ENCODE assay signal across 12 cellular contexts in the genomic region with DNA sequence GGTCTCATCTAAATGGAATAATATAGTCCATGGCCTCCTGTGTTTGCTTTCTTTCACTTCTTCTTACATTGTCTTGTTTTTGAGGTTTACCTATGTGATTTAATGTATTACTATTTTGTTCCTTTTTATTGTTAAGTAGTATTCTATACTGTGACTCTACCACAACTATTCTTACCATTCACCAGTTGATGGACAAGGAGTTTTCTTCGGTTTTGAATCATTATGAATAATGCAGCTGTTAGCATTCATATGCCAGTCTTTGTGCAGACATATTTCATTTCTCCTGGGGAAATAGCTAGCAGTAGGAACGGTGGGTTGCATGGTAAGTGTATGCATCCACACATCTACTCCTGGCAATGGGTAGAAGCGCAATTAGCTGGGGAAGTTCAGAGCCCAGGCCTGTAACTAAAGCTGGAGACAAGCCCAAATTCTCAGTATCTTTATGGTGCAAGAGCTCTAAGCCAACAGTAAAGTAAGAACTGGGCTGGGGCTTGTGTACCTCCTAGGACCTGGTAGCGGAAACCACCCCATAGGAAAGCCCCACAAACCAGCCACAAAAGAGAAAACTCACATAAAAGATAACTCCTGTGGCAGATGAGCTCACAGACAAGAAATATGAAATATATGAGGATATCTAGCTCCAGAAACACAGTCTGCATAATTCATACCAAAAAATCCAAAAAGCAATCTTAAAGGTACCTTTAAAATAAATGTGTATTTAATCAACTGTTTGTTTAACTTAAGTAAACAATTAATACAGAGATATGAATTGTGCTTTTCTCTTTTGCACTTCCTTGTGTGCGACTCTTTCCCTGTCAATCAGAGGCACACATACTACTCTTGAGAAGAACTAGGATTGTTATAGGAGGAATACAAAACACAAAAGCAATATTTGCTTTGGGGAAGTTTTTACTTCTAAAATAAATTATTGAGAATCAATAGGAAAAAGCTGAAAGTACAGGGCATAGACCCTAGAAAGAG.
A peak's percentile ranks its signal among the peaks of the same experiment; 100 is the strongest.
DNase-seq lines count a peak whose midpoint lies in the region; ATAC-seq and TF ChIP-seq lines count a peak whose summit lies in the region.
"Had no signal": no experiment of that assay in that cellular context is flagged by ENCODE, and none has a peak within 500 bp of the region (broad histone marks: within the 10 kb centered on the region; RNA-seq: fewer than 3 reads in every experiment).

No MANE protein-coding gene starts in this region.

- H3K4me1 Mint-ChIP-seq in activated naive CD8-positive, alpha-beta T cell (ENCODE audit: low read depth) = peaks cover 20% of the 10 kb centered on the region

- H3K27me3 ChIP-seq in HL-60 (ENCODE audit: insufficient read depth, poor library complexity, severe bottlenecking) = no peaks in the 10 kb centered on the region
- H3K27me3 ChIP-seq: BLaER1 had no signal

- DNase-seq in HL-60 (ENCODE audit: low read depth in 1 of 2, low spot score in 1 of 2) (peak; percentile 55 to 80), NCI-H82 treated with DMSO at 0.1 percent for 48 hours (lab: John Stamatoyannopoulos, UW; ENCODE audit: unreplicated experiment) (no peak), NCI-H2171 treated with DMSO at 0.1 percent for 48 hours (lab: John Stamatoyannopoulos, UW) (no peak), ACHN (no peak)
- DNase-seq: NCI-H524 treated with DMSO at 0.1 percent for 48 hours had no signal

- no peaks in the 10 kb centered on the region for H3K27me3 Mint-ChIP-seq in activated naive CD8-positive, alpha-beta T cell

- in situ Hi-C loops in ACHN (cut with HindIII; ENCODE audit: low pct_ligation_motif_present, low pct_unique_long_range_greater_than_20kb, low sequenced_read_pairs) = no loop called here

- ATAC-seq in GM18502 (IDR thresholded peaks at IDR 0.05; ENCODE audit: poor library complexity, unreplicated experiment) (peak; percentile 88), GM21381 (IDR thresholded peaks at IDR 0.05; ENCODE audit: unreplicated experiment) (no peak)

- peak overlapping the region; percentile 7 for H3K4me3 Mint-ChIP-seq in activated naive CD8-positive, alpha-beta T cell
- H3K4me3 Mint-ChIP-seq: activated naive CD4-positive, alpha-beta T cell treated with anti-CD3 and anti-CD28 coated beads, Interleukin-2, amount 50 U/mL, for 24 hours had no signal

- peaks cover 8% of the 10 kb centered on the region for H3K9me3 Mint-ChIP-seq in activated naive CD8-positive, alpha-beta T cell (ENCODE audit: low read depth)

- H3K4me3 ChIP-seq in HL-60 (replicated peaks; ENCODE audit: insufficient read depth, low read length) = no peak overlapping the region
- H3K4me3 ChIP-seq: BLaER1 had no signal

- TF ChIP-seq CTCF in C4-2B (conservative IDR thresholded peaks at IDR 0.05) (no peak), HL-60 (IDR thresholded peaks at IDR 0.05; ENCODE audit: insufficient read depth, low read length) (no peak)

- H3K36me3 Mint-ChIP-seq in activated naive CD8-positive, alpha-beta T cell = peaks cover 2% of the 10 kb centered on the region

- H3K27ac ChIP-seq in C4-2B = peak overlapping the region; percentile 60; the same call in 1 of the 2 replicates
- H3K27ac ChIP-seq in HL-60 (replicated peaks) = peak overlapping the region; percentile 69
- H3K27ac ChIP-seq: BLaER1, KMS-11 had no signal

- H3K27ac Mint-ChIP-seq in activated naive CD8-positive, alpha-beta T cell = no peak overlapping the region
- H3K27ac Mint-ChIP-seq: activated naive CD4-positive, alpha-beta T cell treated with anti-CD3 and anti-CD28 coated beads, Interleukin-2, amount 50 U/mL, for 24 hours had no signal

Comparison
In these comparisons a context has a peak if more than half of its experiments do, and no peak if none do; other contexts are left out.
1. DNase-seq: peak in HL-60 (2 of 2); none in NCI-H82 treated with DMSO at 0.1 percent for 48 hours (single experiment), NCI-H2171 treated with DMSO at 0.1 percent for 48 hours (single experiment) and ACHN (single experiment).